34 cellular contexts compared by ENCODE assay signal in the genomic region with DNA sequence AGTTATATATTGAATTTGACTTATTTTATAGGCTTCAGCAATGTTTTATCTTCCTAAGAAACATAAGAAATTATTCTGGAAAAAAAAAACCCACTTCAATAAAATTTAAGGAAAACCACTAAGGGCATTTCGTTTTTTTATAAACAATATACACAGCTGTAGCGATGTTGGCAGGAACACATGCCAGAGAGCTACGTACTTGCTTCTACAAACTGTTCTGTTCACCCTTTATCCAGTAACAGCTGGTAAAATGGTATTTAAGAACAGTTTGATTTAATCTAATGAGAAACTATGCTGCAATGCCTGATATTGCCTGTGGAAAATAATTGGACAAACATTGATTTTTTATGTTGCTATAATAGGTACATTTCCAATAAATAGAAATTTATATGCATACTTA.
"Had no signal": no experiment of that assay in that cellular context is flagged by ENCODE, and none has a peak within 500 bp of the region (broad histone marks: within the 10 kb centered on the region; RNA-seq: fewer than 3 reads in every experiment).

No MANE protein-coding gene starts in this region.

- H3K4me3 Mint-ChIP-seq: activated CD4-positive, alpha-beta T cell treated with anti-CD3 and anti-CD28 coated beads, Interleukin-2, amount 10 ng/mL, durations not matched to agents 24 days and 14 days; activated CD8-positive, alpha-beta T cell treated with anti-CD3 and anti-CD28 coated beads for 36 hours; activated naive CD8-positive, alpha-beta T cell treated with anti-CD3 and anti-CD28 coated beads for 36 hours; activated T-cell treated with anti-CD3 and anti-CD28 coated beads, Interleukin-2, amount 50 U/mL, for 72 hours; activated T-helper 17 cell treated with anti-CD3 and anti-CD28 coated beads, Interleukin-2, amount 50 U/mL, for 72 hours; T-helper 1 cell treated with Interleukin-12 subunit alpha and Interleukin-12 subunit beta and Interleukin-4 antibody, amounts not matched to agents 30 μg/mL and 1 μg/mL, for 36 hours; T-helper 2 cell treated with Interferon-gamma antibody and Interleukin-4, amounts not matched to agents 5 μg/mL and 100 μg/mL, for 36 hours had no signal

- H3K27me3 ChIP-seq: ascending aorta had no signal

- H3K4me2 ChIP-seq: PC-9 had no signal

- H3K4me1 ChIP-seq: ascending aorta had no signal

- H3K27me3 Mint-ChIP-seq: activated CD4-positive, alpha-beta T cell treated with anti-CD3 and anti-CD28 coated beads, Interleukin-2, amount 10 ng/mL, durations not matched to agents 24 days and 14 days; activated CD8-positive, alpha-beta T cell treated with anti-CD3 and anti-CD28 coated beads for 36 hours; activated naive CD8-positive, alpha-beta T cell treated with anti-CD3 and anti-CD28 coated beads for 36 hours; activated T-helper 17 cell treated with anti-CD3 and anti-CD28 coated beads, Interleukin-2, amount 50 U/mL, for 72 hours; brain had no signal

- H3K27ac ChIP-seq: ascending aorta, PC-9, RWPE1, SK-N-MC had no signal

- H3K36me3 Mint-ChIP-seq: activated naive CD8-positive, alpha-beta T cell treated with anti-CD3 and anti-CD28 coated beads for 36 hours; brain had no signal

- H3K9me3 Mint-ChIP-seq: activated CD4-positive, alpha-beta T cell treated with anti-CD3 and anti-CD28 coated beads, Interleukin-2, amount 10 ng/mL, durations not matched to agents 24 days and 14 days had no signal

- H3K27ac Mint-ChIP-seq: activated CD4-positive, alpha-beta T cell treated with anti-CD3 and anti-CD28 coated beads, Interleukin-2, amount 10 ng/mL, durations not matched to agents 24 days and 14 days; activated CD8-positive, alpha-beta T cell treated with anti-CD3 and anti-CD28 coated beads for 36 hours; activated naive CD8-positive, alpha-beta T cell treated with anti-CD3 and anti-CD28 coated beads for 36 hours; activated T-cell treated with anti-CD3 and anti-CD28 coated beads, Interleukin-2, amount 50 U/mL, for 72 hours; activated T-helper 17 cell treated with anti-CD3 and anti-CD28 coated beads, Interleukin-2, amount 50 U/mL, for 72 hours; brain; T-helper 1 cell treated with Interleukin-12 subunit alpha and Interleukin-12 subunit beta and Interleukin-4 antibody, amounts not matched to agents 30 μg/mL and 1 μg/mL, for 36 hours; T-helper 2 cell treated with Interferon-gamma antibody and Interleukin-4, amounts not matched to agents 5 μg/mL and 100 μg/mL, for 36 hours had no signal

- DNase-seq: activated CD4-positive, alpha-beta T cell treated with anti-CD3 and anti-CD28 coated beads, Interleukin-2, amount 10 ng/mL, durations not matched to agents 24 days and 14 days; activated CD4-positive, alpha-beta T cell treated with anti-CD3 and anti-CD28 coated beads, Interleukin-2, amount 50 U/mL, for 4 hours; activated CD8-positive, alpha-beta T cell treated with anti-CD3 and anti-CD28 coated beads for 36 hours; activated effector memory CD4-positive, alpha-beta T cell treated with anti-CD3 and anti-CD28 coated beads, Interleukin-2, amount 50 U/mL, for 16 hours; activated naive CD4-positive, alpha-beta T cell; activated naive CD4-positive, alpha-beta T cell treated with anti-CD3 and anti-CD28 coated beads, Interleukin-2, amount 50 U/mL, for 16 hours; activated naive CD8-positive, alpha-beta T cell treated with anti-CD3 and anti-CD28 coated beads for 36 hours; activated T-cell treated with anti-CD3 and anti-CD28 coated beads, Interleukin-2, amount 50 U/mL, for 1 hour; activated T-cell treated with anti-CD3 and anti-CD28 coated beads, Interleukin-2, amount 50 U/mL, for 72 hours; amygdala; Kasumi-1; KG1; MM.1S; MV-4-11; NCI-H1092; NCI-H1436 treated with DMSO at 0.1 percent for 48 hours; NCI-H1694 treated with DMSO at 0.1 percent for 48 hours; NCI-H2029; NCI-H2171; NCI-H510A; NCI-H526; NCI-H748 treated with DMSO at 0.1 percent for 48 hours; NK-92 treated with Interleukin-12 subunit alpha and Interleukin-12 subunit beta, amount 100 ng/mL, for 24 hours; PC-9 had no signal

- ATAC-seq: activated CD8-positive, alpha-beta T cell treated with anti-CD3 and anti-CD28 coated beads for 36 hours; activated T-cell treated with anti-CD3 and anti-CD28 coated beads, Interleukin-2, amount 50 U/mL, for 72 hours; activated T-helper 17 cell treated with anti-CD3 and anti-CD28 coated beads, Interleukin-2, amount 50 U/mL, for 72 hours; Right ventricle myocardium inferior had no signal

- H3K9me3 ChIP-seq: ascending aorta had no signal

- H3K4me3 ChIP-seq: ascending aorta, PC-9, SK-N-MC had no signal

- H3K36me3 ChIP-seq: ascending aorta had no signal

- FAIRE-seq: RCC 7860, TTC549 had no signal

- H3K4me1 Mint-ChIP-seq: activated CD4-positive, alpha-beta T cell treated with anti-CD3 and anti-CD28 coated beads, Interleukin-2, amount 10 ng/mL, durations not matched to agents 24 days and 14 days; activated naive CD8-positive, alpha-beta T cell treated with anti-CD3 and anti-CD28 coated beads for 36 hours; activated T-helper 17 cell treated with anti-CD3 and anti-CD28 coated beads, Interleukin-2, amount 50 U/mL, for 72 hours; brain had no signal

- H2AFZ ChIP-seq: PC-9 had no signal
